Comparison of ENCODE assay signal across 7 cellular contexts in genomic region chr3:165918343-165918979, GRCh38.
DNase-seq lines count a peak whose midpoint lies in the region; ATAC-seq, FAIRE-seq and TF ChIP-seq lines count a peak whose summit lies in the region.
"Not testable (repeated sequence)": the region's sequence is repeated elsewhere in the genome, so short reads cannot be mapped to it uniquely, and the experiment has no call there.

No MANE protein-coding gene starts in this region.

- TF ChIP-seq CTCF in WTC11 (IDR thresholded peaks at IDR 0.05); glutamatergic neuron (IDR thresholded peaks at IDR 0.05; ENCODE audit: partially characterized antibody, unreplicated experiment); right lobe of liver (IDR thresholded peaks at IDR 0.05): not testable (repeated sequence)

- not testable (repeated sequence) for H3K9me3 ChIP-seq in HUES6 (ENCODE audit: control insufficient read depth, insufficient read depth, low read depth, low read length); right lobe of liver

- H3K4me1 ChIP-seq in HUES6 (ENCODE audit: control insufficient read depth, insufficient read depth, low read length); right lobe of liver: not testable (repeated sequence)

- H3K4me3 Mint-ChIP-seq in WTC11: not testable (repeated sequence)
- H3K4me3 Mint-ChIP-seq in glutamatergic neuron (ENCODE audit: unreplicated experiment): peak overlapping the region; percentile 38

- not testable (repeated sequence) for FAIRE-seq in urothelium cell line (lab: Jason Lieb, UNC)

- H3K4me1 Mint-ChIP-seq in WTC11: peaks cover 18% of the 10 kb centered on the region; the same call in 1 of the 2 replicates
- H3K4me1 Mint-ChIP-seq in glutamatergic neuron (ENCODE audit: low read depth, unreplicated experiment): not testable (repeated sequence)

- not testable (repeated sequence) for H3K36me3 Mint-ChIP-seq in WTC11; glutamatergic neuron (ENCODE audit: unreplicated experiment)

- not testable (repeated sequence) for H3K36me3 ChIP-seq in HUES6 (ENCODE audit: control insufficient read depth, insufficient read depth, low read length); right lobe of liver

- ATAC-seq in WTC11, right lobe of liver: not testable (repeated sequence)

- not testable (repeated sequence) for H3K27me3 ChIP-seq in HUES6 (ENCODE audit: control insufficient read depth, insufficient read depth, low read length); right lobe of liver

- TF ChIP-seq POLR2A in right lobe of liver (IDR thresholded peaks at IDR 0.05): not testable (repeated sequence)

- peak overlapping the region; percentile 44 for H3K4me3 ChIP-seq in HUES6 (ENCODE audit: low read depth, low read length)
- not testable (repeated sequence) for H3K4me3 ChIP-seq in right lobe of liver

- not testable (repeated sequence) for H3K27me3 Mint-ChIP-seq in WTC11 (ENCODE audit: low read depth); glutamatergic neuron (ENCODE audit: unreplicated experiment)

- H3K9me3 Mint-ChIP-seq in WTC11: peaks cover 12% of the 10 kb centered on the region
- not testable (repeated sequence) for H3K9me3 Mint-ChIP-seq in glutamatergic neuron (ENCODE audit: unreplicated experiment)

- intact Hi-C loops in right lobe of liver (cut with DNase I); posterior vena cava (cut with DNase I): not testable (repeated sequence)

- not testable (repeated sequence) for H3K27ac ChIP-seq in HUES6 (ENCODE audit: low read depth, low read length); right lobe of liver

- POLR2A ChIA-PET in WTC11 (lab: Charles Lee): not testable (repeated sequence)

- CTCF ChIA-PET in WTC11 (lab: Charles Lee): not testable (repeated sequence)

- no CpG with 5 or more reads among the region's 45 CpGs for WGBS in right lobe of liver (ENCODE audit: insufficient coverage, low coverage, low lambda C conversion rate, missing lambda C conversion rate)

- H3K9ac ChIP-seq in HUES6 (ENCODE audit: low read length): peak overlapping the region; percentile 52

- DNase-seq in ELF-1 (ENCODE audit: low read depth, low spot score) (peak; percentile 89), right lobe of liver (peak in 2 of 3 donors; percentile 41 to 49), posterior vena cava (ENCODE audit: low spot score) (peak; percentile 67), urothelium cell line (ENCODE audit: low spot score) (peak; percentile 26)
- DNase-seq in WTC11 (ENCODE audit: low spot score); glutamatergic neuron: not testable (repeated sequence)

- H3K27ac Mint-ChIP-seq in WTC11; glutamatergic neuron (ENCODE audit: unreplicated experiment): not testable (repeated sequence)

TF ChIP-seq in WTC11, 78 proteins besides CTCF, POLR2A, EP300 and RAD21:
- 0 out of 2 replicates have a peak, but pooled peaks have one; percentile 38 for TF ChIP-seq RELA (CRISPR knock-in tag; IDR thresholded peaks at IDR 0.05; ENCODE audit: borderline replicate concordance)
